Comparison of ENCODE assay signal across 8 cellular contexts in the genomic region with DNA sequence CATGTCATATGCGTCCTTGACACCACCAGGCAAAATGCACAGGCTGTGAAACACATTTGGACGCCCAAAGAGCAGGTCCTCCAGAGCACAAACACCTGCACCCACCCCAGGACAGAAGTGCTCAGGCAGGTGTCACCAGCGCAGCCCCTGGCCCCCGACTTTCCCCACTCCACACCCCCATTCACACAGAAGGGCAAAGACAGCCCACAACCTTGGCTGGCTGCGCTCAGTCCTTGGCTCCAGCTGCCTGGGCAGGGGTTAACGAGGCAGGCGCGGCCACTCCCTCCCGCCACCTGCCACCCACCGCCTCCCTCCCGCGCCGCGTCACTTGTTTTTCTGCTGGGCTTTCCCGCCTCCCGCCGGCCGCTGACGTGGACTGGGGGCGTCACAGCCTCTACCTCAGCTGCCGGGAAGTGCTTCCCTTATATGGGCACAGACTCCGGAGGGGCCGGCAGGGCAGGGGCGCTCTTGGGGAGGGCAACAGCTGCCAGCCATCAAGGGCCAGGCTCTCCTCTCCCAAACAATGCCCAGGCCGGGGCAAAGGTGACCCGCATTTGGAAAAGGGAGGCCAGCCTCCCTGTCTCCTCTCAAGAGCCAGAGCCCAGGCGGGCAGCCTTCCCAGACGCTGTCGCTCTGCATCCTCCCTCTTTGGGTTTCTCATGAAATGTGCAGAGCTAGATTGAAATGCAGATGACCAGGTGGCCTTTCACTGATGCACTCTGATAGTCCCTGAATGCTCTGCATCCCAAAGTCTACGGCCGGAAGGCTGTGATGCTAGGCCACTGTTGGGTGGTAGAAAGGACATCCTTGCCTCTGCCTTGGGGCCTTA.
DNase-seq lines count a peak whose midpoint lies in the region; ATAC-seq and TF ChIP-seq lines count a peak whose summit lies in the region.

No MANE protein-coding gene starts in this region.

- peak; percentile 43 for ATAC-seq in HG02678 (IDR thresholded peaks at IDR 0.05; ENCODE audit: unreplicated experiment)

- peak; percentile 81 for DNase-seq in GM10266 (ENCODE audit: extremely low spot score)
- peak; percentile 82 for DNase-seq in NCI-H1930 (lab: John Stamatoyannopoulos, UW)
- peak; percentile 94 to 96 for DNase-seq in activated CD4-positive, alpha-beta T cell treated with anti-CD3 and anti-CD28 coated beads for 24 hours (ENCODE audit: low read depth in 2 of 2)
- peak; percentile 85 for DNase-seq in cerebellar cortex (ENCODE audit: low spot score)
- DNase-seq in kidney glomerular epithelial cell (lab: John Stamatoyannopoulos, UW): peak; percentile 15
- DNase-seq in stimulated activated CD4-positive, alpha-beta T cell treated with anti-CD3 and anti-CD28 coated beads, Interleukin-15, amount 100 ng/mL, for 1 hour (ENCODE audit: low read depth in 1 of 2, low spot score in 1 of 2): peak; percentile 95
- no peak for DNase-seq in OCI-M1 (lab: John Stamatoyannopoulos, UW)

- TF ChIP-seq CTCF in GM10266 (IDR thresholded peaks at IDR 0.05; ENCODE audit: control insufficient read depth, insufficient read depth, low read depth, missing control alignments): no peak
